ENCODE assay signal across 1 cellular context in the genomic region with DNA sequence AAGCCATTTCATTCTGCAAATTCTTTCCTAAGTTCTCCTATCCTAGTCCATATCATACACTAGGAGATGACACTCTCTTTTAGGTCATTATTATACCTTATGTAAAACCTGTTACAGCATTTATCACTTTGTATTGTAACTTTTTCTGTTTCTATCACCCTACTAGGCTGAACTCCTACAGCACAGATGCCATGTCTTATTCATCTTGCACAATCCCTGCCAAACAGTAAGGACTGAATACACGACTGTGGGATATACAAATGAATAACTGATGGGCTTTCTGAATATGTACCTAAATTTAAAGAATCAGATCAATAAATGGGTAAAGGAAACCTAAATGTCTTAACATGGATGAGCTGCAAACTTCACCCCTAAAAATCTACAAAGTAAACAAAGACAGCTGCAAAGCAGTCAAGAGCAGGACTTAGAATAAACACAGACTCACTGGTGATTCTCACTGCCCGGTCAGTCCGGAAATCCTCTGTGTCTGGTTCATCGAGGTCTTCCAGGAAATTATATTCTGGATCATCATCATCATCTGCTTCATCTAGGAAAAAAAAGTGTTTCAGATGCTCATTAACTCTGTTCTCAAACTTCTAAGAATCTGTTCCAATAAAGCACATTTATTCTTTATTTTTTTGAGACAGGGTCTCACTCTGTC.
TF ChIP-seq lines count a peak whose summit lies in the region.

No MANE protein-coding gene starts in this region.

TF ChIP-seq in HepG2, 621 proteins besides CTCF, POLR2A, EP300 and RAD21 (continued from another document):
- TF ChIP-seq ZGPAT (CRISPR knock-in tag; IDR thresholded peaks at IDR 0.05) (no peak), U2AF2 (IDR thresholded peaks at IDR 0.05; ENCODE audit: low read depth, low read length) (no peak), KLF11 (CRISPR knock-in tag; IDR thresholded peaks at IDR 0.05) (no peak), RARA (CRISPR knock-in tag; IDR thresholded peaks at IDR 0.05) (no peak), SOX5 (CRISPR knock-in tag; IDR thresholded peaks at IDR 0.05; ENCODE audit: borderline replicate concordance) (no peak), ATF5 (CRISPR knock-in tag; IDR thresholded peaks at IDR 0.05; ENCODE audit: low read depth) (no peak), ZNF20 (CRISPR knock-in tag; IDR thresholded peaks at IDR 0.05) (no peak)
TF ChIP-seq in HepG2: peak in this region for 0.
